Comparison of ENCODE assay signal across 19 cellular contexts in the genomic region with DNA sequence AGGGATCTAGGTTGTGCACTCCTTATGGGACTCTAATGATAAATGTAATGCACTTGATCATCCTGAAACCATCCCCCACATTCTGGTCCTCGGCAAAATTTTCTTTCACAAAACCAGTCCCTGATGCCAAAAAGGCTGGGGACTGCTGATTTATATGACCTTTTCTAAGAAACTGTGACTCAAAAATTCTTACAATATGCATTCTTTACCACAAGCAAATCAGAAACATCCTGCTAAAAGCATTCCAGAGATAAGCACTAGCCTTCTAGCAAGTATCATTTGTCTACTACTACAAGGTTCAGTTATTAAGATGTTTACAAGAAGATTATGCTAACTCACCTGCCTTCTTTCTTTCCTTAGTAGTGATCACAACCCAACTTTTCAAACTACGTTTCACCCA.
"Had no signal": no experiment of that assay in that cellular context is flagged by ENCODE, and none has a peak within 500 bp of the region (broad histone marks: within the 10 kb centered on the region; RNA-seq: fewer than 3 reads in every experiment).

No MANE protein-coding gene starts in this region.

- H3K4me1 ChIP-seq: pancreas, right lobe of liver had no signal

- H3K27ac Mint-ChIP-seq: activated B cell treated with CpG ODN at 0.5 μM for 24 hours; activated CD4-positive, alpha-beta memory T cell treated with anti-CD3 and anti-CD28 coated beads for 36 hours; activated naive CD8-positive, alpha-beta T cell treated with anti-CD3 and anti-CD28 coated beads for 36 hours; activated T-helper 1 cell treated with anti-CD3 and anti-CD28 coated beads, Interleukin-12 subunit alpha, Interleukin-12 subunit beta, Interleukin-2, Interleukin-4 antibody, amounts not matched to agents 30 ng/mL and 10 ng/mL and 1 ng/mL, durations not matched to agents 14 hours and 24 hours and 36 hours; immature natural killer cell; natural killer cell; stimulated activated naive B cell treated with anti-CD40 and anti-IgM and Interleukin-4, amounts not matched to agents 10 μg/mL and 1 μg/mL and 100 μg/mL, for 72 hours; T-helper 2 cell treated with Interferon-gamma antibody and Interleukin-4, amounts not matched to agents 5 μg/mL and 100 μg/mL, for 36 hours had no signal

- H3K9me3 ChIP-seq: pancreas, right lobe of liver had no signal

- H3K27me3 ChIP-seq: brain microvascular endothelial cell, pancreas, right lobe of liver had no signal

- H3K9me3 Mint-ChIP-seq: stimulated activated naive B cell treated with anti-CD40 and anti-IgM and Interleukin-4, amounts not matched to agents 10 μg/mL and 1 μg/mL and 100 μg/mL, for 72 hours had no signal

- H3K4me1 Mint-ChIP-seq: activated B cell treated with CpG ODN at 0.5 μM for 24 hours; activated naive CD8-positive, alpha-beta T cell treated with anti-CD3 and anti-CD28 coated beads for 36 hours; immature natural killer cell; natural killer cell; stimulated activated naive B cell treated with anti-CD40 and anti-IgM and Interleukin-4, amounts not matched to agents 10 μg/mL and 1 μg/mL and 100 μg/mL, for 72 hours had no signal

- H3K4me3 Mint-ChIP-seq: activated B cell treated with CpG ODN at 0.5 μM for 24 hours; activated CD4-positive, alpha-beta memory T cell treated with anti-CD3 and anti-CD28 coated beads for 36 hours; activated naive CD8-positive, alpha-beta T cell treated with anti-CD3 and anti-CD28 coated beads for 36 hours; activated T-helper 1 cell treated with anti-CD3 and anti-CD28 coated beads, Interleukin-12 subunit alpha, Interleukin-12 subunit beta, Interleukin-2, Interleukin-4 antibody, amounts not matched to agents 30 ng/mL and 10 ng/mL and 1 ng/mL, durations not matched to agents 14 hours and 24 hours and 36 hours; immature natural killer cell; natural killer cell; stimulated activated naive B cell treated with anti-CD40 and anti-IgM and Interleukin-4, amounts not matched to agents 10 μg/mL and 1 μg/mL and 100 μg/mL, for 72 hours; T-helper 2 cell treated with Interferon-gamma antibody and Interleukin-4, amounts not matched to agents 5 μg/mL and 100 μg/mL, for 36 hours had no signal

- H3K36me3 ChIP-seq: brain microvascular endothelial cell, pancreas, right lobe of liver had no signal

- H3K27ac ChIP-seq: brain microvascular endothelial cell, coronary artery, pancreas, right lobe of liver had no signal

- DNase-seq: activated B cell treated with CpG ODN at 0.5 μM for 24 hours; activated CD4-positive, alpha-beta memory T cell treated with anti-CD3 and anti-CD28 coated beads for 36 hours; activated CD4-positive, alpha-beta T cell treated with anti-CD3 and anti-CD28 coated beads for 4 hours; activated naive CD4-positive, alpha-beta T cell; activated naive CD8-positive, alpha-beta T cell treated with anti-CD3 and anti-CD28 coated beads for 36 hours; activated T-cell treated with anti-CD3 and anti-CD28 coated beads for 4 hours; anterior cingulate cortex; brain microvascular endothelial cell; central memory CD4-positive, alpha-beta T cell; immature natural killer cell; natural killer cell; pancreas; right lobe of liver; small intestine; stimulated activated CD4-positive, alpha-beta T cell treated with anti-CD3 and anti-CD28 coated beads, Interleukin-4, amount 100 ng/mL, for 4 hours; stimulated activated naive B cell treated with anti-CD40 and anti-IgM and Interleukin-4, amounts not matched to agents 10 μg/mL and 1 μg/mL and 100 μg/mL, for 72 hours had no signal

- H3K4me3 ChIP-seq: coronary artery, pancreas, right lobe of liver had no signal

- H3K27me3 Mint-ChIP-seq: activated B cell treated with CpG ODN at 0.5 μM for 24 hours; activated CD4-positive, alpha-beta memory T cell treated with anti-CD3 and anti-CD28 coated beads for 36 hours; activated naive CD8-positive, alpha-beta T cell treated with anti-CD3 and anti-CD28 coated beads for 36 hours; stimulated activated naive B cell treated with anti-CD40 and anti-IgM and Interleukin-4, amounts not matched to agents 10 μg/mL and 1 μg/mL and 100 μg/mL, for 72 hours had no signal

- H3K36me3 Mint-ChIP-seq: activated CD4-positive, alpha-beta memory T cell treated with anti-CD3 and anti-CD28 coated beads for 36 hours; activated naive CD8-positive, alpha-beta T cell treated with anti-CD3 and anti-CD28 coated beads for 36 hours; stimulated activated naive B cell treated with anti-CD40 and anti-IgM and Interleukin-4, amounts not matched to agents 10 μg/mL and 1 μg/mL and 100 μg/mL, for 72 hours had no signal

- FAIRE-seq: pancreas, small intestine had no signal
